8 cellular contexts compared by ENCODE assay signal in genomic region chr13:112931028-112931934, GRCh38. TPM values are rescaled to one million over a fixed set of nuclear protein-coding genes. Genes with fewer than 3 reads are reported as not detected.
DNase-seq lines count a peak whose midpoint lies in the region; ATAC-seq and TF ChIP-seq lines count a peak whose summit lies in the region.

No MANE protein-coding gene starts in this region.

- no peaks in the 10 kb centered on the region for H4K20me1 ChIP-seq in mammary epithelial cell (ENCODE audit: insufficient read depth, low read length)

- no TSS peak for BruUV-seq in mammary epithelial cell (replicated peaks; lab: Mats Ljungman, UMichigan)

- peaks cover 12% of the 10 kb centered on the region for H3K4me1 Mint-ChIP-seq in stimulated activated naive CD8-positive, alpha-beta T cell treated with anti-CD3 and anti-CD28 coated beads, Interleukin-15, amount 100 ng/mL, for 72 hours

- no peak overlapping the region for H3K27ac Mint-ChIP-seq in stimulated activated naive CD8-positive, alpha-beta T cell treated with anti-CD3 and anti-CD28 coated beads, Interleukin-15, amount 100 ng/mL, for 72 hours

- H3K79me2 ChIP-seq in mammary epithelial cell (ENCODE audit: insufficient read depth, low read length): no peaks in the 10 kb centered on the region

- H3K4me3 Mint-ChIP-seq in stimulated activated naive CD8-positive, alpha-beta T cell treated with anti-CD3 and anti-CD28 coated beads, Interleukin-15, amount 100 ng/mL, for 72 hours: peak overlapping the region in 1 of 2 donors; percentile 11

- WGBS in mammary epithelial cell (ENCODE audit: low coverage, missing lambda C conversion rate): 22% methylated on average over 27 of the region's 32 CpGs

- no peaks in the 10 kb centered on the region for H3K27me3 ChIP-seq in H7 (ENCODE audit: control insufficient read depth, insufficient read depth, low read length)
- no peaks in the 10 kb centered on the region for H3K27me3 ChIP-seq in mammary epithelial cell (ENCODE audit: insufficient read depth, low read length)

- CTCF ChIA-PET in mammary epithelial cell (lab: Charles Lee; ENCODE audit: low non-redundant PET): interaction anchor here (0.6 to 1.1 kb wide), 6 partner anchors 25 to 1290 kb away, joined by 3 to 5 read pairs (median 3); partner anchors contain the start of gene CUL4A

- H3K27ac ChIP-seq in mammary epithelial cell (ENCODE audit: insufficient read depth, low read depth, low read length): no peak overlapping the region

- no peak for ATAC-seq in GM18907 (IDR thresholded peaks at IDR 0.05; ENCODE audit: unreplicated experiment)
- ATAC-seq in stimulated activated naive CD8-positive, alpha-beta T cell treated with anti-CD3 and anti-CD28 coated beads, Interleukin-15, amount 100 ng/mL, for 72 hours: no peak

- no peaks in the 10 kb centered on the region for H3K9me3 ChIP-seq in mammary epithelial cell (replicated peaks; ENCODE audit: insufficient read depth, low read length)

- peaks cover 10% of the 10 kb centered on the region for H3K4me1 ChIP-seq in mammary epithelial cell (ENCODE audit: insufficient read depth, low read length)

- peak overlapping the region; percentile 87 for H2AFZ ChIP-seq in mammary epithelial cell (ENCODE audit: low read depth, low read length)

- no peak overlapping the region for H3K9ac ChIP-seq in mammary epithelial cell (ENCODE audit: insufficient read depth, low read length)

- H3K4me3 ChIP-seq in H7 (ENCODE audit: insufficient read depth, low read depth, low read length): no peak overlapping the region
- H3K4me3 ChIP-seq in mammary epithelial cell (replicated peaks in 1 of 3; ENCODE audit: insufficient read depth in 1 of 3, low read depth in 2 of 3, low read length in 3 of 3): peak overlapping the region; percentile 6 to 27 (median 17)

- H3K9me3 Mint-ChIP-seq in stimulated activated naive CD8-positive, alpha-beta T cell treated with anti-CD3 and anti-CD28 coated beads, Interleukin-15, amount 100 ng/mL, for 72 hours: no peaks in the 10 kb centered on the region

- intact Hi-C loops in mammary epithelial cell (cut with micrococcal nuclease): no loop called here

- peak overlapping the region; percentile 58 for H3K4me2 ChIP-seq in mammary epithelial cell (ENCODE audit: insufficient read depth, low read depth, low read length)

- DNase-seq in ACHN: peak; percentile 79
- peak; percentile 89 for DNase-seq in H7
- DNase-seq in NCI-H2227 treated with DMSO at 0.1 percent for 48 hours (lab: John Stamatoyannopoulos, UW): peak; percentile 27
- DNase-seq in mammary epithelial cell: peak; percentile 59
- peak; percentile 93 for DNase-seq in left kidney (ENCODE audit: low read depth, low spot score)
- DNase-seq in NOMO-1 treated with dmso at 0.1 percent for 144 hours (lab: John Stamatoyannopoulos, UW; ENCODE audit: unreplicated experiment): no peak
- DNase-seq in stimulated activated naive CD8-positive, alpha-beta T cell treated with anti-CD3 and anti-CD28 coated beads, Interleukin-15, amount 100 ng/mL, for 72 hours: no peak

- dilution Hi-C loops in mammary epithelial cell (cut with HindIII; ENCODE audit: low sequenced_read_pairs): no loop called here

- in situ Hi-C loops in ACHN (cut with HindIII; ENCODE audit: low pct_ligation_motif_present, low pct_unique_long_range_greater_than_20kb, low sequenced_read_pairs) (no loop called here), mammary epithelial cell (cut with MboI; ENCODE audit: low sequenced_read_pairs in 2 of 2) (no loop called here)

- H3K27me3 Mint-ChIP-seq in stimulated activated naive CD8-positive, alpha-beta T cell treated with anti-CD3 and anti-CD28 coated beads, Interleukin-15, amount 100 ng/mL, for 72 hours: peaks cover 66% of the 10 kb centered on the region

- no peaks in the 10 kb centered on the region for H3K36me3 ChIP-seq in H7 (replicated peaks; ENCODE audit: control insufficient read depth, insufficient read depth, low read length)
- H3K36me3 ChIP-seq in mammary epithelial cell (ENCODE audit: insufficient read depth, low read length): no peaks in the 10 kb centered on the region

- TF ChIP-seq CTCF in mammary epithelial cell (conservative IDR thresholded peaks at IDR 0.05 in 1 of 2, IDR thresholded peaks at IDR 0.05 in 1 of 2; ENCODE audit: extremely low read depth in 1 of 2, insufficient read depth in 1 of 2, low read depth in 1 of 2, low read length in 2 of 2): peak; percentile 81 to 87

RNA-seq across cellular contexts. Expression of gene MCF2L, which starts 37.7 kb away (rescaled TPM):
- 21.2 and 21.3 TPM in 2 replicates for total RNA-seq in H7 (2014; rRNA removed; shearing (Covaris generic))
- under 1 TPM in 1 of 2 donors, not detected in 1; 0.33 TPM for total RNA-seq in mammary epithelial cell
- 0.10 TPM for polyA plus RNA-seq in mammary epithelial cell
- not detected for polyA minus RNA-seq in mammary epithelial cell

Comparison
In these comparisons a context has a peak if more than half of its experiments do, and no peak if none do; other contexts are left out.
1. DNase-seq: peak in ACHN (single experiment), H7 (single experiment), NCI-H2227 treated with DMSO at 0.1 percent for 48 hours (single experiment), mammary epithelial cell (single experiment) and left kidney (single experiment); none in NOMO-1 treated with dmso at 0.1 percent for 144 hours (single experiment) and stimulated activated naive CD8-positive, alpha-beta T cell treated with anti-CD3 and anti-CD28 coated beads, Interleukin-15, amount 100 ng/mL, for 72 hours (0 of 2).
2. RNA of gene MCF2L, which starts 37.7 kb away (total RNA-seq): 21.2 to 21.3 TPM in H7; 0.33 TPM in mammary epithelial cell; every median in the first group is over 10 times any median in the second.